Comparison of ENCODE assay signal across 8 cellular contexts in genomic region chr6:128725271-128726233, GRCh38.
DNase-seq lines count a peak whose midpoint lies in the region; ATAC-seq, FAIRE-seq and TF ChIP-seq lines count a peak whose summit lies in the region.

No MANE protein-coding gene starts in this region.

- POLR2A ChIA-PET in PC-9 (lab: Charles Lee; ENCODE audit: unreplicated experiment), result no interaction called here
- POLR2A ChIA-PET in H1 (lab: Charles Lee; ENCODE audit: partially characterized antibody), result no interaction called here

- H2AFZ ChIP-seq in GM23338 (no peak overlapping the region), PC-9 (no peak overlapping the region), H1 (ENCODE audit: low read length) (no peak overlapping the region), neural cell (ENCODE audit: low read depth, low read length) (no peak overlapping the region)

- peak overlapping the region; percentile 86 for H2BK12ac ChIP-seq in H1 (ENCODE audit: low read depth, low read length)

- H2BK120ac ChIP-seq in H1 (replicated peaks; ENCODE audit: low read depth, low read length), result no peak overlapping the region

- H3K79me1 ChIP-seq in H1 (ENCODE audit: low read depth, low read length), result no peaks in the 10 kb centered on the region

- peak; percentile 60 to 94 for TF ChIP-seq CTCF in GM23338 (conservative IDR thresholded peaks at IDR 0.05; ENCODE audit: low read depth in 2 of 2)
- peak; percentile 87 for TF ChIP-seq CTCF in PC-9 (conservative IDR thresholded peaks at IDR 0.05)
- TF ChIP-seq CTCF in H1 (IDR thresholded peaks at IDR 0.05; ENCODE audit: control extremely low read depth in 1 of 3, insufficient read depth in 1 of 3, low read depth in 1 of 3, low read length in 3 of 3), result peak in 2 of 3 experiments; percentile 11 to 52; a peak in 2 of 4 replicates
- peak; percentile 71 for TF ChIP-seq CTCF in neural cell (IDR thresholded peaks at IDR 0.05; ENCODE audit: poor library complexity, severe bottlenecking)

- peaks cover 48% of the 10 kb centered on the region for H3K4me1 ChIP-seq in GM23338 (ENCODE audit: insufficient read depth)
- H3K4me1 ChIP-seq in PC-9 (replicated peaks; ENCODE audit: insufficient read depth), result no peaks in the 10 kb centered on the region
- H3K4me1 ChIP-seq in H1 (replicated peaks in 1 of 4; ENCODE audit: control insufficient read depth in 3 of 4, insufficient read depth in 4 of 4, low read length in 3 of 4), result peaks cover 0 to 8% (median 4%) of the 10 kb centered on the region in 4 experiments; a peak in 4 of 7 replicates

- no peak overlapping the region for H3K27ac ChIP-seq in GM23338 (ENCODE audit: low read depth)
- no peak overlapping the region for H3K27ac ChIP-seq in PC-9
- H3K27ac ChIP-seq in H1 (ENCODE audit: low read depth, low read length), result no peak overlapping the region
- H3K27ac ChIP-seq in neural cell (ENCODE audit: low read length), result no peak overlapping the region

- peak; percentile 56 for DNase-seq in DMS 273 (lab: John Stamatoyannopoulos, UW; ENCODE audit: unreplicated experiment)
- no peak for DNase-seq in DMS 273 treated with DMSO at 0.1 percent for 48 hours (lab: John Stamatoyannopoulos, UW)
- DNase-seq in GM23338 (ENCODE audit: low spot score), result peak; percentile 79
- peak in 1 of 2 experiments; percentile 3 for DNase-seq in PC-9
- no peak for DNase-seq in H1 (ENCODE audit: low read depth in 1 of 2, low spot score in 2 of 2)
- DNase-seq in COR-L47 (lab: John Stamatoyannopoulos, UW), result no peak
- DNase-seq in activated CD4-positive, CD25-positive, alpha-beta regulatory T cell (lab: John Stamatoyannopoulos, UW), result no peak

- 34% methylated on average over 3 of the region's 3 CpGs; no CpG with 5 or more reads in 1 of the 2 experiments for WGBS in H1 (ENCODE audit: extremely low coverage in 1 of 2, insufficient coverage in 1 of 2, insufficient read length in 1 of 2, insufficient replicate concordance in 2 of 2, low coverage in 1 of 2, low lambda C conversion rate in 2 of 2, missing lambda C conversion rate in 1 of 2), 2 experiments

- TF ChIP-seq RAD21 in H1 (IDR thresholded peaks at IDR 0.05 in 1 of 2, conservative IDR thresholded peaks at IDR 0.05 in 1 of 2; ENCODE audit: low read depth in 2 of 2, low read length in 2 of 2) (peak; percentile 49 to 61), neural cell (conservative IDR thresholded peaks at IDR 0.05) (peak; percentile 71)

- no peak; the same call in 2 of the 3 replicates for ATAC-seq in GM23338

- H3F3A ChIP-seq in GM23338 (replicated peaks; ENCODE audit: low read depth) (no peaks in the 10 kb centered on the region), PC-9 (ENCODE audit: insufficient read depth, low read depth) (no peaks in the 10 kb centered on the region), neural cell (ENCODE audit: insufficient read depth, low read length, poor library complexity, severe bottlenecking) (no peaks in the 10 kb centered on the region)

- H3K9me2 ChIP-seq in GM23338 (ENCODE audit: insufficient read depth) (no peaks in the 10 kb centered on the region), PC-9 (ENCODE audit: insufficient read depth) (no peaks in the 10 kb centered on the region), neural cell (ENCODE audit: insufficient read depth, low read length) (no peaks in the 10 kb centered on the region)

- H3K4me2 ChIP-seq in GM23338 (0 out of 2 replicates have a peak overlapping the region, but pooled peaks have one; percentile 10), PC-9 (no peak overlapping the region), H1 (ENCODE audit: insufficient read depth in 1 of 2, low read depth in 2 of 2, low read length in 2 of 2) (no peak overlapping the region), neural cell (ENCODE audit: low read length) (no peak overlapping the region)

- peak overlapping the region; percentile 56; the same call in 1 of the 2 replicates for H2BK20ac ChIP-seq in H1 (ENCODE audit: low read length)

- no peak overlapping the region; the same call in 1 of the 2 replicates for H2BK5ac ChIP-seq in H1 (ENCODE audit: low read depth, low read length)

- H3K9ac ChIP-seq in H1 (replicated peaks in 1 of 4; ENCODE audit: extremely low read depth in 1 of 4, low read depth in 3 of 4, low read length in 3 of 4), result no peak overlapping the region
- H3K9ac ChIP-seq in neural cell (ENCODE audit: low read length), result no peak overlapping the region

- H2BK15ac ChIP-seq in H1 (ENCODE audit: low read length), result no peak overlapping the region

- H3K4me3 ChIP-seq in GM23338, result no peak overlapping the region
- no peak overlapping the region for H3K4me3 ChIP-seq in PC-9
- H3K4me3 ChIP-seq in H1 (ENCODE audit: extremely low read depth in 1 of 4, insufficient read depth in 2 of 4, low read depth in 3 of 4, low read length in 4 of 4), result no peak overlapping the region
- H3K4me3 ChIP-seq in neural cell (ENCODE audit: low read length), result no peak overlapping the region

- BruUV-seq in PC-9 (replicated peaks; lab: Mats Ljungman, UMichigan), result no TSS peak

- H3K36me3 ChIP-seq in GM23338 (ENCODE audit: insufficient read depth) (no peaks in the 10 kb centered on the region), PC-9 (ENCODE audit: low read depth) (no peaks in the 10 kb centered on the region), H1 (ENCODE audit: control insufficient read depth in 2 of 4, insufficient read depth in 4 of 4, low read length in 3 of 4) (no peaks in the 10 kb centered on the region), neural cell (ENCODE audit: insufficient read depth, low read length) (no peaks in the 10 kb centered on the region)

- H3K27me3 Mint-ChIP-seq in GM23338 (ENCODE audit: insufficient read depth, low read depth, poor library complexity), result no peaks in the 10 kb centered on the region

- no peak overlapping the region for H3K18ac ChIP-seq in H1 (ENCODE audit: extremely low read depth, low read length)

- H3K14ac ChIP-seq in H1 (ENCODE audit: insufficient read length), result no peak overlapping the region

- no peak overlapping the region for H3K23ac ChIP-seq in H1 (ENCODE audit: insufficient read length)

- CTCF ChIA-PET in PC-9 (lab: Charles Lee) (interaction anchor here (0.6 to 0.8 kb wide), 3 partner anchors 12 to 205 kb away, joined by 3 to 8 read pairs (median 3); partner anchors contain the start of gene PTPRK), H1 (lab: Charles Lee; ENCODE audit: partially characterized antibody) (interaction anchor here (0.7 to 1.5 kb wide), 24 partner anchors 9 to 870 kb away, joined by 3 to 5 read pairs (median 3); no protein-coding TSS in a partner anchor)

- no peak overlapping the region for H3K4me3 Mint-ChIP-seq in GM23338

- peak overlapping the region; percentile 72 for H4K91ac ChIP-seq in H1 (replicated peaks; ENCODE audit: insufficient read length, low read length)

- peak overlapping the region; percentile 34 for H3K27ac Mint-ChIP-seq in GM23338

- H3K9me3 ChIP-seq in PC-9 (ENCODE audit: insufficient read depth, low read depth), result no peaks in the 10 kb centered on the region
- no peaks in the 10 kb centered on the region for H3K9me3 ChIP-seq in H1 (ENCODE audit: insufficient read depth in 2 of 2, low read depth in 1 of 2, low read length in 1 of 2)
- H3K9me3 ChIP-seq in neural cell (ENCODE audit: low read length), result no peaks in the 10 kb centered on the region

- no peaks in the 10 kb centered on the region for H3K36me3 Mint-ChIP-seq in GM23338 (ENCODE audit: low read depth)

- H4K5ac ChIP-seq in H1 (ENCODE audit: insufficient read length, low read depth, low read length), result no peak overlapping the region

- H3K4me1 Mint-ChIP-seq in GM23338, result peaks cover 38% of the 10 kb centered on the region

- no peaks in the 10 kb centered on the region; the same call in 1 of the 2 replicates for H3K23me2 ChIP-seq in H1 (ENCODE audit: low read depth, low read length)

- H4K8ac ChIP-seq in H1 (ENCODE audit: extremely low read depth, insufficient read depth, low read length), result no peak overlapping the region

- H3K9me3 Mint-ChIP-seq in GM23338, result no peaks in the 10 kb centered on the region; the same call in 1 of the 3 replicates

- no peak overlapping the region for H2AK5ac ChIP-seq in H1 (ENCODE audit: low read depth, low read length)

- peak; percentile 79 for FAIRE-seq in H1 (lab: Jason Lieb, UNC)

- no peak overlapping the region for H3K4ac ChIP-seq in H1 (replicated peaks; ENCODE audit: insufficient read length, low read depth, low read length)

- H4K20me1 ChIP-seq in GM23338 (replicated peaks; ENCODE audit: insufficient read depth) (no peaks in the 10 kb centered on the region), PC-9 (ENCODE audit: insufficient read depth) (no peaks in the 10 kb centered on the region), H1 (replicated peaks in 1 of 2; ENCODE audit: control insufficient read depth in 1 of 2, insufficient read depth in 2 of 2, low read length in 2 of 2) (no peaks in the 10 kb centered on the region), neural cell (ENCODE audit: insufficient read depth) (no peaks in the 10 kb centered on the region)

- no peak overlapping the region for H3K56ac ChIP-seq in H1 (replicated peaks; ENCODE audit: insufficient read length, low read depth, low read length)

- TF ChIP-seq POLR2A in H1 (IDR thresholded peaks at IDR 0.05; ENCODE audit: control extremely low read depth in 1 of 2, low read depth in 2 of 2, low read length in 2 of 2), result no peak

- H3K79me2 ChIP-seq in GM23338 (replicated peaks; ENCODE audit: insufficient read depth) (no peaks in the 10 kb centered on the region), PC-9 (ENCODE audit: low read depth) (no peaks in the 10 kb centered on the region), H1 (ENCODE audit: control insufficient read depth in 1 of 2, insufficient read depth in 2 of 2, low read length in 2 of 2) (no peaks in the 10 kb centered on the region), neural cell (replicated peaks; ENCODE audit: insufficient read depth, low read length) (no peaks in the 10 kb centered on the region)

- H3K27me3 ChIP-seq in GM23338 (ENCODE audit: insufficient read depth) (no peaks in the 10 kb centered on the region), PC-9 (ENCODE audit: insufficient read depth, low read depth) (no peaks in the 10 kb centered on the region), H1 (replicated peaks in 1 of 4; ENCODE audit: control insufficient read depth in 3 of 4, extremely low read depth in 1 of 4, insufficient read depth in 3 of 4, low read length in 3 of 4) (no peaks in the 10 kb centered on the region), neural cell (ENCODE audit: insufficient read depth, low read depth, low read length) (no peaks in the 10 kb centered on the region)

- no peak for TF ChIP-seq EP300 in H1 (IDR thresholded peaks at IDR 0.05; ENCODE audit: borderline replicate concordance in 1 of 2, low read depth in 2 of 2, low read length in 2 of 2)
- no peak for TF ChIP-seq EP300 in neural cell (conservative IDR thresholded peaks at IDR 0.05; ENCODE audit: poor library complexity, severe bottlenecking)

- intact Hi-C loops in PC-9 (cut with micrococcal nuclease; ENCODE audit: unreplicated experiment), result loop anchor here (10.0 kb wide), 1 partner anchor 361 kb away; no protein-coding TSS in a partner anchor

TF ChIP-seq in GM23338, 12 proteins besides CTCF, POLR2A, EP300 and RAD21 (continues in another document):
- TF ChIP-seq EZH2phosphoT487 (IDR thresholded peaks at IDR 0.05; ENCODE audit: unreplicated experiment), result no peak

TF ChIP-seq in neural cell, 6 proteins besides CTCF, POLR2A, EP300 and RAD21 (continues in another document):
- TF ChIP-seq SMC3 (conservative IDR thresholded peaks at IDR 0.05; ENCODE audit: poor library complexity) (peak; percentile 72), POLR2AphosphoS5 (IDR thresholded peaks at IDR 0.05) (no peak), TAF1 (IDR thresholded peaks at IDR 0.05; ENCODE audit: low read depth) (no peak)

Comparison
In these comparisons a context has a peak if more than half of its experiments do, and no peak if none do; other contexts are left out.
1. DNase-seq: peak in DMS 273 (single experiment) and GM23338 (single experiment); none in DMS 273 treated with DMSO at 0.1 percent for 48 hours (single experiment), H1 (0 of 2), COR-L47 (single experiment) and activated CD4-positive, CD25-positive, alpha-beta regulatory T cell (0 of 4).
2. CTCF ChIP-seq: peak in every context shown above with its lines; median percentile 87 in PC-9; 77 in GM23338; 71 in neural cell; 32 in H1.